Comparison of ENCODE assay signal across 10 cellular contexts in genomic region chr4:89469512-89469911, GRCh38.
A peak's percentile ranks its signal among the peaks of the same experiment; 100 is the strongest.
DNase-seq lines count a peak whose midpoint lies in the region; ATAC-seq and TF ChIP-seq lines count a peak whose summit lies in the region.
"Had no signal": no experiment of that assay in that cellular context is flagged by ENCODE, and none has a peak within 500 bp of the region (broad histone marks: within the 10 kb centered on the region; RNA-seq: fewer than 3 reads in every experiment).

No MANE protein-coding gene starts in this region.

- peaks cover 24% of the 10 kb centered on the region for H3F3A ChIP-seq in GM23248 (ENCODE audit: insufficient read depth)
- no peaks in the 10 kb centered on the region for H3F3A ChIP-seq in PC-3 (ENCODE audit: low read length, unreplicated experiment)

- H3K36me3 Mint-ChIP-seq in CD8-positive, alpha-beta T cell = no peaks in the 10 kb centered on the region

- POLR2A ChIA-PET in CD8-positive, alpha-beta T cell (lab: Charles Lee) = interaction anchor here (0.5 kb wide), 1 partner anchor 162 kb away, joined by 3 read pairs; the partner anchor contains the start of gene GPRIN3
- POLR2A ChIA-PET in PC-3 (lab: Charles Lee; ENCODE audit: unreplicated experiment) = interaction anchor here (0.6 kb wide), 1 partner anchor 34 kb away, joined by 5 read pairs; no protein-coding TSS in a partner anchor

- H3K4me3 Mint-ChIP-seq in CD8-positive, alpha-beta T cell = peak overlapping the region; percentile 55

- in situ Hi-C loops in GM23248 (cut with MboI) = no loop called here

- TF ChIP-seq CTCF in CD8-positive, alpha-beta T cell (IDR thresholded peaks at IDR 0.05) = no peak
- TF ChIP-seq CTCF in PC-3 (conservative IDR thresholded peaks at IDR 0.05; ENCODE audit: low read depth, low read length) (no peak), foreskin fibroblast (IDR thresholded peaks at IDR 0.05; ENCODE audit: low read depth, low read length) (no peak)

- peaks cover 15% of the 10 kb centered on the region for H3K4me1 ChIP-seq in CD8-positive, alpha-beta T cell (ENCODE audit: insufficient read depth, low read length)
- H3K4me1 ChIP-seq in GM23248 (ENCODE audit: insufficient read depth) = peaks cover 25% of the 10 kb centered on the region
- H3K4me1 ChIP-seq in PC-3 (ENCODE audit: insufficient read depth, low read length) = peaks cover 18% of the 10 kb centered on the region

- H4K20me1 ChIP-seq in GM23248 (ENCODE audit: insufficient read depth) = no peaks in the 10 kb centered on the region
- H4K20me1 ChIP-seq in PC-3 (ENCODE audit: low read length) = no peaks in the 10 kb centered on the region

- H3K27me3 Mint-ChIP-seq in CD8-positive, alpha-beta T cell (ENCODE audit: low read depth) = no peaks in the 10 kb centered on the region

- H2AFZ ChIP-seq in GM23248 = peak overlapping the region; percentile 71
- H2AFZ ChIP-seq in PC-3 (ENCODE audit: low read length) = peak overlapping the region; percentile 71

- CTCF ChIA-PET in CD8-positive, alpha-beta T cell (lab: Charles Lee) = interaction anchor here (0.8 kb wide), 1 partner anchor 13 kb away, joined by 3 read pairs; no protein-coding TSS in a partner anchor
- CTCF ChIA-PET in PC-3 (lab: Charles Lee) = interaction anchor here (0.7 kb wide), 1 partner anchor 503 kb away, joined by 3 read pairs; no protein-coding TSS in a partner anchor

- ATAC-seq in CD8-positive, alpha-beta T cell = no peak
- no peak for ATAC-seq in PC-3

- no peak overlapping the region for H3K4me3 ChIP-seq in CD8-positive, alpha-beta T cell (ENCODE audit: low read depth, low read length)
- H3K4me3 ChIP-seq in GM23248 (peak overlapping the region; percentile 47), PC-3 (ENCODE audit: low read length) (peak overlapping the region; percentile 13; the same call in 1 of the 2 replicates), foreskin fibroblast (ENCODE audit: low read depth in 1 of 2, low read length in 2 of 2) (peak overlapping the region; percentile 18 to 29)

- H3K4me2 ChIP-seq in GM23248 (ENCODE audit: unreplicated experiment) (peak overlapping the region; percentile 85), PC-3 (ENCODE audit: low read length) (peak overlapping the region; percentile 61)

- intact Hi-C loops in CD8-positive, alpha-beta T cell (cut with DNase I, micrococcal nuclease) = no loop called here
- intact Hi-C loops in PC-3 (cut with micrococcal nuclease) = no loop called here

- H3K9me2 ChIP-seq in GM23248 (ENCODE audit: insufficient read depth) (no peaks in the 10 kb centered on the region), PC-3 (replicated peaks; ENCODE audit: low read length) (no peaks in the 10 kb centered on the region)

- H3K27me3 ChIP-seq in CD8-positive, alpha-beta T cell (ENCODE audit: insufficient read depth, low read length) = no peaks in the 10 kb centered on the region
- no peaks in the 10 kb centered on the region for H3K27me3 ChIP-seq in GM23248 (replicated peaks; ENCODE audit: insufficient read depth)
- no peaks in the 10 kb centered on the region for H3K27me3 ChIP-seq in PC-3 (ENCODE audit: low read length)

- H3K79me2 ChIP-seq in GM23248 (ENCODE audit: insufficient read depth) = no peaks in the 10 kb centered on the region
- H3K79me2 ChIP-seq in PC-3 (ENCODE audit: low read length) = no peaks in the 10 kb centered on the region

- no peak overlapping the region for H3K27ac Mint-ChIP-seq in CD8-positive, alpha-beta T cell

- peak overlapping the region; percentile 47 for H3K9ac ChIP-seq in GM23248
- H3K9ac ChIP-seq in PC-3 (ENCODE audit: low read length) = peak overlapping the region; percentile 42

- no peaks in the 10 kb centered on the region for H3K9me3 ChIP-seq in CD8-positive, alpha-beta T cell (ENCODE audit: low read length)
- H3K9me3 ChIP-seq in GM23248 (ENCODE audit: low read depth) (no peaks in the 10 kb centered on the region), PC-3 (ENCODE audit: low read length) (no peaks in the 10 kb centered on the region)

- no peaks in the 10 kb centered on the region for H3K9me3 Mint-ChIP-seq in CD8-positive, alpha-beta T cell

- DNase-seq in CD8-positive, alpha-beta T cell = no peak
- DNase-seq in GM23248 = peak; percentile 2
- DNase-seq in PC-3 = no peak
- no peak for DNase-seq in foreskin fibroblast
- DNase-seq in DMS153 (lab: John Stamatoyannopoulos, UW) = no peak
- no peak for DNase-seq in HPDE6-E6E7 (ENCODE audit: extremely low spot score)
- DNase-seq in NCI-H2081 (lab: John Stamatoyannopoulos, UW) = no peak
- no peak for DNase-seq in GM03348 (ENCODE audit: low spot score)
- DNase-seq: activated CD8-positive, alpha-beta memory T cell treated with anti-CD3 and anti-CD28 coated beads, Interleukin-2, amount 50 U/mL, for 4 hours; retina had no signal

- peaks cover 22% of the 10 kb centered on the region for H3K4me1 Mint-ChIP-seq in CD8-positive, alpha-beta T cell (ENCODE audit: low read depth)

- no peak overlapping the region for H3K27ac ChIP-seq in CD8-positive, alpha-beta T cell (ENCODE audit: low read depth, low read length)
- H3K27ac ChIP-seq in GM23248 (peak overlapping the region; percentile 77), PC-3 (ENCODE audit: low read length) (peak overlapping the region; percentile 87)

- no TSS peak for BruUV-seq in PC-3 (replicated peaks; lab: Mats Ljungman, UMichigan)

- no peaks in the 10 kb centered on the region for H3K36me3 ChIP-seq in CD8-positive, alpha-beta T cell (ENCODE audit: insufficient read depth, low read length)
- H3K36me3 ChIP-seq in GM23248 (ENCODE audit: low read depth) (no peaks in the 10 kb centered on the region), PC-3 (ENCODE audit: low read depth, low read length) (no peaks in the 10 kb centered on the region)
